ENCODE assay signal across 1 cellular context in the genomic region with DNA sequence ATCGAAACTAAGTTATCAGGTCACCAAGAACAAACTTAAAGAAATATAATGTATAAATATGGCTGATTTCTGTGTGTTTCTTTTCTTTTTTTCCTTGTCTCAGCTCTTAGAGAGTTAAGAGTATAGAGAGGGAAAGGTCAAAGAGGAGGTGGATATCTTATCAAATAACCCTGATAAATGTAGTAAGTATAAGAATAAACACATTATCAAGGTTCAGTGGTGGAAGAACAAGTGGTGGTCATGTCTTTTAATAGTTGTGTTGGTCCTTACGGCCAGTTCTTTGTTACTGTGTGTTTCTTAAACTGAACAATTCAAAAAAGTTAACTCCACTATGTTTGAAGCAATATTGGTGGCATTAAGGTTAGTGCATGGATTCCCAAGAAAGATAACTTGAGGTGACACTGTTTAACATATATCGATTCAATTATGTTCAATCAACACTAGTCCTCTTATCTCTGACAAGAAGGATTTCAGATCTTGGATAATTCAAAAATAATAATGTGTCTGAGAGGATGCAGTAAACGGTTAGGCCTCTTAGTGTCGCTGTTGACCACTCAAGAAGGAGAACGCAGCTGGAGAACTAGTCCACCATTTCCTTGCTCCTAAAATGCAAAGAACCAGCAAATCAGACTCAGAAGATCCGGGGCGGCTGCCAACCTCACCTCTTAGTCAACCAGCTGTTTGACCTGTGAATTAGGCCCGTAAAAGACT.
TF ChIP-seq lines count a peak whose summit lies in the region.

A gene (plus strand): TSS at position 588 of the 711 bp plus-strand sequence. CDS start 205 bp downstream, outside the sequence.

TF ChIP-seq in SK-N-SH, 30 proteins besides CTCF, POLR2A, EP300 and RAD21 (continued from another document):
- TF ChIP-seq SMC3 (IDR thresholded peaks at IDR 0.05; ENCODE audit: low read depth, low read length) (no peak), TEAD4 (IDR thresholded peaks at IDR 0.05; ENCODE audit: borderline replicate concordance, insufficient read depth) (no peak), GABPA (IDR thresholded peaks at IDR 0.05; ENCODE audit: low read depth) (no peak), CHD2 (IDR thresholded peaks at IDR 0.05; ENCODE audit: low read length, partially characterized antibody) (no peak), RCOR1 (IDR thresholded peaks at IDR 0.05; ENCODE audit: low read length) (no peak), MXI1 (IDR thresholded peaks at IDR 0.05; ENCODE audit: low read depth, low read length) (no peak)
- TF ChIP-seq, protein P1, sequence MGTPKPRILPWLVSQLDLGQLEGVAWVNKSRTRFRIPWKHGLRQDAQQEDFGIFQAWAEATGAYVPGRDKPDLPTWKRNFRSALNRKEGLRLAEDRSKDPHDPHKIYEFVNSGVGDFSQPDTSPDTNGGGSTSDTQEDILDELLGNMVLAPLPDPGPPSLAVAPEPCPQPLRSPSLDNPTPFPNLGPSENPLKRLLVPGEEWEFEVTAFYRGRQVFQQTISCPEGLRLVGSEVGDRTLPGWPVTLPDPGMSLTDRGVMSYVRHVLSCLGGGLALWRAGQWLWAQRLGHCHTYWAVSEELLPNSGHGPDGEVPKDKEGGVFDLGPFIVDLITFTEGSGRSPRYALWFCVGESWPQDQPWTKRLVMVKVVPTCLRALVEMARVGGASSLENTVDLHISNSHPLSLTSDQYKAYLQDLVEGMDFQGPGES (IDR thresholded peaks at IDR 0.05; ENCODE audit: low read depth, low read length): no peak
